ENCODE assay signal across 9 cellular contexts in the genomic region with DNA sequence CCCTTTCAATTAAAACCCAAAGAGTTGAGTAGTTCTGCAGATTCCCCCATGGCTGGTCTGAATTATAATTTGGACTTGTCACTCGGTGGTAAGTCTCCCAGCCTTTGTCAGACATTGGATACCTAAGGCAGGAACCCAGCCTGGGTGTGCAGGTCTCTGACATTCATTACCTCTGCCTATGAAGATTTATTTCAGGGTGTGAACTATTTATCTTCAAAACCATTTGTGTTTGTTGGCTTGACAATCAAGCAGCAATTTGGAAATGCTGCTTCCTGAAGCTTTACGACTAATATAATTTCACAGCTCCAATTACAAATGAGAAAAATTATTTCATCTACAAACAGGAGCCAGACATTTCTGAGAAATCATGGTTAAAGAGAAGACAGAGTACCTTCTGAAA.
"Had no signal": no experiment of that assay in that cellular context is flagged by ENCODE, and none has a peak within 500 bp of the region (broad histone marks: within the 10 kb centered on the region; RNA-seq: fewer than 3 reads in every experiment).

No MANE protein-coding gene starts in this region.

- H3K9me3 Mint-ChIP-seq: H9, HFFc6 had no signal

- H2AFZ ChIP-seq: GM23248 had no signal

- FAIRE-seq: H54, HTR-8/SVneo had no signal

- H3K27ac Mint-ChIP-seq: H9, HFFc6 had no signal

- H3K4me3 ChIP-seq: GM23248, K562 had no signal

- ATAC-seq: K562 had no signal

- H3K27ac ChIP-seq: GM23248 had no signal

- H3K9ac ChIP-seq: GM23248 had no signal

- H3K4me3 Mint-ChIP-seq: H9, HFFc6 had no signal

- DNase-seq: GM23248, GOT3, H9, HCEC 1CT, HFFc6, IMR-90 had no signal
